Comparison of ENCODE assay signal across 15 cellular contexts in the genomic region with DNA sequence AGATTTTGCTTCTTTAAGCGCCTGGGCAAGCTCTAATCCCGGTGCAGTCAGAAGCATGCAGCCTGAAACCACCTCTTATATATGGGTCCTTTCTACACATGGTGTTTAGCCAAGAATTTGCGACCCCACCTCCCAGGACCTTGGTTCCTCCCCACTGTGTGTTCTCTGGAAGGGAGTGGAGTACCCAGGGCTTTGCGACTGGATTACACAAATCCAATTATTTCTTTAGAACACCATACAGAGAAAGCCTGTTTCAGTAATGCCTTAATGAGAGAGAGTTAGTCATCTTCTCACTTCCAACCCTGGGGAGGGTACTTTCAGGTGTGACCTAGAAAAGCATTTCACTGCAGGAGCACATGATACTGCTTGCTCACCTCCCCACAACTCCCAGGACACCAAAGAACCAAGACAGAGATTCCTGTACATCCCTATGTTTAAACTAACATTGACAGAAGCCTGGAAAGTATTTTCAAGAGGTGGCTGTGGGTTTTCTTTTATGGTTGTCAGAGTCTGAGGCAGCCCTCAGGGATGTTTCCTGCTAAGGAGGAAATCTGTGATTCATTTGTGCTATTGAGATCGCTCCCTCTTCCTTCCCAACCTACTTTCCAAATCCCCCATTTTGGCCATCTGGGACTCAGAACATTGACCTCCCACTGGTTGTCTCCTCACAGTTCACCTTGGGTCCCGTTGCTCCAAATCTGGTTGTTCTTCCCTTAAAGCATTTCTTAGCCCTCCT. TPM values are rescaled to one million over a fixed set of nuclear protein-coding genes. Genes with fewer than 3 reads are reported as not detected.
DNase-seq lines count a peak whose midpoint lies in the region; ATAC-seq and TF ChIP-seq lines count a peak whose summit lies in the region.
"Had no signal": no experiment of that assay in that cellular context is flagged by ENCODE, and none has a peak within 500 bp of the region (broad histone marks: within the 10 kb centered on the region; RNA-seq: fewer than 3 reads in every experiment).

CAPN14 (minus strand) TSS at position 51 of the 736 bp plus-strand sequence. CDS start 12,068 bp downstream, outside the sequence.

- H3K27me3 ChIP-seq in foreskin keratinocyte, result peaks cover 5% of the 10 kb centered on the region
- H3K27me3 ChIP-seq: suprapubic skin had no signal

- intact Hi-C loops in Right ventricle myocardium inferior (cut with DNase I), result no loop called here
- intact Hi-C loops in cardiac septum (cut with DNase I), result no loop called here

- H3K9me3 Mint-ChIP-seq in activated naive CD4-positive, alpha-beta T cell treated with anti-CD3 and anti-CD28 coated beads, Interleukin-2, amount 50 U/mL, for 72 hours, result no peaks in the 10 kb centered on the region

- no peak for DNase-seq in activated naive CD4-positive, alpha-beta T cell treated with anti-CD3 and anti-CD28 coated beads, Interleukin-2, amount 50 U/mL, for 72 hours (ENCODE audit: low spot score in 2 of 2)
- no peak for DNase-seq in activated naive CD4-positive, alpha-beta T cell treated with Interleukin-2 at 50 U/mL for 16 hours
- DNase-seq in NCI-H82 (lab: John Stamatoyannopoulos, UW) (peak; percentile 94), foreskin keratinocyte (peak in 1 of 2 donors; percentile 52), ureter (ENCODE audit: low spot score) (peak; percentile 18), Right ventricle myocardium inferior (ENCODE audit: missing footprints) (no peak), cardiac septum (ENCODE audit: low spot score) (no peak)
- DNase-seq: activated CD4-positive, alpha-beta T cell treated with anti-CD3 and anti-CD28 coated beads for 4 hours; activated T-cell treated with anti-CD3 and anti-CD28 coated beads, Interleukin-2, amount 50 U/mL, for 48 hours; amygdala; head of caudate nucleus; NCI-H2029 treated with DMSO at 0.1 percent for 48 hours; NCI-H69 had no signal

- H3K27ac Mint-ChIP-seq in activated naive CD4-positive, alpha-beta T cell treated with anti-CD3 and anti-CD28 coated beads, Interleukin-2, amount 50 U/mL, for 72 hours, result no peak within 1 kb of the TSS

- peaks cover 5% of the 10 kb centered on the region for H3K4me1 ChIP-seq in foreskin keratinocyte
- H3K4me1 ChIP-seq: suprapubic skin had no signal

- ATAC-seq in activated naive CD4-positive, alpha-beta T cell treated with anti-CD3 and anti-CD28 coated beads, Interleukin-2, amount 50 U/mL, for 72 hours, result peak; percentile 81 to 86
- ATAC-seq in foreskin keratinocyte, result peak; percentile 75
- ATAC-seq in Right ventricle myocardium inferior, result no peak
- no peak for ATAC-seq in HG02759 (IDR thresholded peaks at IDR 0.05; ENCODE audit: unreplicated experiment)

- H3K27ac ChIP-seq in foreskin keratinocyte, result peak within 1 kb of the TSS; percentile 56
- H3K27ac ChIP-seq: suprapubic skin had no signal

- no peaks in the 10 kb centered on the region for H3K36me3 Mint-ChIP-seq in activated naive CD4-positive, alpha-beta T cell treated with anti-CD3 and anti-CD28 coated beads, Interleukin-2, amount 50 U/mL, for 72 hours

- no peak for TF ChIP-seq CTCF in foreskin keratinocyte (conservative IDR thresholded peaks at IDR 0.05)

RNA-seq across cellular contexts. Expression of gene CAPN14, which starts in this region (rescaled TPM):
- 1 to 10 TPM; 1.0 to 1.2 TPM for total RNA-seq in activated naive CD4-positive, alpha-beta T cell treated with anti-CD3 and anti-CD28 coated beads, Interleukin-2, amount 50 U/mL, for 72 hours
- total RNA-seq in foreskin keratinocyte (0.31 and 0.35 TPM in 2 replicates), ureter (0.62 TPM), Right ventricle myocardium inferior (0.35 TPM), cardiac septum (0.16 TPM)
- polyA plus RNA-seq in foreskin keratinocyte, result 0.11 and 0.12 TPM in 2 replicates

Comparison
In these comparisons a context has a peak if more than half of its experiments do, and no peak if none do; other contexts are left out.
1. Peak in ATAC-seq and H3K27ac ChIP-seq in foreskin keratinocyte; RNA of the gene not detected or under 1 TPM.
2. Peak in DNase-seq in ureter; RNA of the gene not detected or under 1 TPM.
3. ATAC-seq: peak in activated naive CD4-positive, alpha-beta T cell treated with anti-CD3 and anti-CD28 coated beads, Interleukin-2, amount 50 U/mL, for 72 hours (2 of 2); none in Right ventricle myocardium inferior (single experiment) and HG02759 (single experiment).